In the genomic region with DNA sequence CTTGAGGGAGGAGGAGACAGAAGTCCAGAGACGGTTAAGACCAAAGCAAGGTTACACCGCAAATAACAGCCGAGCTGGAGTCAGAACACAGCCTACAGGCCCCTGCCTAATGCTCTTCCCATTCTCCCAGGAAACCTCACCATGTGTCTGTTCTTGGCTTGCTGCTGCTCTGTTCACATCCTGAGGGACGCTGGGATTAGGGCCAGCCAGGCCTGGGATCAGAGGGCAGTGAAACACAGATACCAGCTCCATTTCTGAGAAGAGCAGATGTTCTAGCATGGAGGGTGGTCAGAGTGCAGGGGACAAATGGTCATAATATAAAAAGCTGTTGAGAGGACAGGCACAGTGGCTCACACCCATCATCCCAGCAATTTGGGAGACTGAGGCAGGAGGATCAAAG, we compare ENCODE assay signal across 18 cellular contexts.
"Had no signal": no experiment of that assay in that cellular context is flagged by ENCODE, and none has a peak within 500 bp of the region (broad histone marks: within the 10 kb centered on the region; RNA-seq: fewer than 3 reads in every experiment).

No MANE protein-coding gene starts in this region.

- H3K27ac ChIP-seq: gastroesophageal sphincter, left lung, neutrophil, thoracic aorta, upper lobe of left lung, uterus had no signal

- FAIRE-seq: endometrium had no signal

- H3K27me3 ChIP-seq: left lung, neutrophil, upper lobe of left lung, uterus had no signal

- DNase-seq: effector memory CD4-positive, alpha-beta T cell; glutamatergic neuron; islet precursor cell; left lung; mesendoderm; naive thymus-derived CD4-positive, alpha-beta T cell; nephron progenitor cell; posterior cingulate gyrus; stimulated activated CD4-positive, alpha-beta T cell treated with anti-CD3 and anti-CD28 coated beads, Interleukin-2, amount 100 ng/mL, for 48 hours; stimulated activated naive CD4-positive, alpha-beta T cell treated with Interleukin-2 at 50 U/mL for 16 hours; uterus had no signal

- H3K4me3 ChIP-seq: gastroesophageal sphincter, left lung, smooth muscle cell, thoracic aorta, upper lobe of left lung, uterus had no signal

- H3K36me3 ChIP-seq: gastroesophageal sphincter, left lung, neutrophil, thoracic aorta, upper lobe of left lung, uterus had no signal

- H3K9me3 ChIP-seq: gastroesophageal sphincter, left lung, neutrophil, thoracic aorta, upper lobe of left lung, uterus had no signal

- H3K4me1 ChIP-seq: gastroesophageal sphincter, left lung, upper lobe of left lung, uterus had no signal

- ATAC-seq: esophagus mucosa; gastroesophageal sphincter; left lung; naive thymus-derived CD4-positive, alpha-beta T cell had no signal
